In genomic region chrX:129637217-129638109, GRCh38 we compare ENCODE assay signal across 8 cellular contexts. TPM values are rescaled to one million over a fixed set of nuclear protein-coding genes. Genes with fewer than 3 reads are reported as not detected.
DNase-seq lines count a peak whose midpoint lies in the region; ATAC-seq, FAIRE-seq and TF ChIP-seq lines count a peak whose summit lies in the region.

No MANE protein-coding gene starts in this region.

- intact Hi-C loops in pancreas (cut with DNase I), result loop anchor here in 2 of 3 donors (2.0 to 10.0 kb wide), 2 partner anchors 87 to 89 kb away; no protein-coding TSS in a partner anchor

- peak; percentile 80 for TF ChIP-seq CTCF in AG04450 (IDR thresholded peaks at IDR 0.05; ENCODE audit: low read depth, low read length)
- TF ChIP-seq CTCF in pancreas (IDR thresholded peaks at IDR 0.05), result peak; percentile 82 to 92 (median 90)
- TF ChIP-seq CTCF in tibial nerve (IDR thresholded peaks at IDR 0.05), result peak; percentile 67 to 95 (median 84)

- H3K9me3 ChIP-seq in AG04450 (ENCODE audit: control insufficient read depth, insufficient read depth, low read length), result no peaks in the 10 kb centered on the region
- H3K9me3 ChIP-seq in pancreas, result no peaks in the 10 kb centered on the region
- no peaks in the 10 kb centered on the region for H3K9me3 ChIP-seq in tibial nerve

- TF ChIP-seq POLR2A in tibial nerve (IDR thresholded peaks at IDR 0.05), result no peak

- H3K36me3 ChIP-seq in pancreas (no peaks in the 10 kb centered on the region), tibial nerve (no peaks in the 10 kb centered on the region)

- no peak overlapping the region for H3K4me3 ChIP-seq in AG04450 (ENCODE audit: low read depth, low read length)
- H3K4me3 ChIP-seq in pancreas, result no peak overlapping the region
- H3K4me3 ChIP-seq in tibial nerve, result no peak overlapping the region

- ATAC-seq in GM18508 (IDR thresholded peaks at IDR 0.05; ENCODE audit: insufficient read depth, unreplicated experiment) (peak; percentile 71), pancreas (peak in 3 of 4 donors; percentile 85 to 96 (median 88))

- DNase-seq in AG04450 (ENCODE audit: low read depth, low spot score) (no peak), HuH-7 (ENCODE audit: low spot score) (peak; percentile 50), RPMI8226 (peak; percentile 71), frontal cortex (ENCODE audit: low spot score in 2 of 2) (peak; percentile 46 to 61), pancreas (peak in 5 of 6 donors; percentile 26 to 88 (median 66)), tibial nerve (ENCODE audit: low spot score in 2 of 2) (peak; percentile 60 to 80)
- DNase-seq in activated effector memory CD4-positive, alpha-beta T cell treated with Interleukin-2 at 50 U/mL for 16 hours, result peak; percentile 53

- H3K4me1 ChIP-seq in pancreas (no peaks in the 10 kb centered on the region), tibial nerve (no peaks in the 10 kb centered on the region)

- H3K27ac ChIP-seq in AG04450 (ENCODE audit: low read depth, low read length) (no peak overlapping the region), pancreas (no peak overlapping the region), tibial nerve (no peak overlapping the region)

- FAIRE-seq in frontal cortex (lab: Jason Lieb, UNC) (no peak), pancreas (lab: Jason Lieb, UNC) (peak; percentile 70)

- WGBS in pancreas, 2 donors, result 15 to 20% methylated on average over 13 of the region's 13 CpGs
- 10 to 33% methylated on average over 10 to 13 of the region's 13 CpGs for WGBS in tibial nerve, 2 donors

- no peak for TF ChIP-seq EP300 in tibial nerve (IDR thresholded peaks at IDR 0.05)

- POLR2A ChIA-PET in AG04450 (lab: Yijun Ruan, JAX), result no interaction called here

- H3K27me3 ChIP-seq in AG04450 (ENCODE audit: control insufficient read depth, insufficient read depth, low read length) (peaks cover 3% of the 10 kb centered on the region), pancreas (no peaks in the 10 kb centered on the region), tibial nerve (peaks cover 0 to 6% of the 10 kb centered on the region in 2 donors)

- CTCF ChIA-PET in AG04450 (lab: Charles Lee), result interaction anchor here (0.7 to 7.5 kb wide), 19 partner anchors 8 to 423 kb away, joined by 3 to 145 read pairs (median 4); partner anchors contain the start of gene UTP14A

RNA-seq across cellular contexts. Expression of gene APLN, which starts 17.3 kb away (rescaled TPM):
- polyA plus RNA-seq in AG04450 (2011; rRNA removed) (0.21 and 0.27 TPM in 2 replicates), pancreas (under 1 TPM; 0.19 TPM)
- 0.13 and 0.32 TPM in 2 replicates for polyA minus RNA-seq in AG04450 (2011; rRNA and poly(A)+ RNA removed)
- total RNA-seq in frontal cortex (2.4 TPM), pancreas (under 1 TPM in 5 of 6 donors, not detected in 1; 0.09 to 0.61 (median 0.23) TPM), tibial nerve (under 1 TPM in 3 of 4 donors, not detected in 1; 0.20 to 0.60 (median 0.21) TPM)
